25 cellular contexts compared by ENCODE assay signal in the genomic region with DNA sequence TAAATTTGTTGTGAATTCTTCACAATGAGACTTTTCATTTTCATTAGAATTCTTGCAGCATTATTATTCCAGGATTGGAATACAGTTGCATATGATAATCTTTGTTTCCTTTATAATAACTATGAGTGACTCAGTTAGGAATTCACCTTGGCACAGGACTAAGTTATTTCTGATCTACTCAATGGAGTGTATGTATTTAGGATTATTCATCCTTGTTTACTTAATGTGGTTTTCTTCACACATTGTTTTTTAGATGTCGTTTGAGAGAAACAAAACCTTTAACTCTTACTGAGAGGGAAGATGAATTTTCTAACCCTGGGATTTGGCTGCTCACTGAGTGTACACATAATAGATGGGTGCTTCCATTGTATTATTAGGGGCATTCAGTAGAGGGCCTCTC.
"Had no signal": no experiment of that assay in that cellular context is flagged by ENCODE, and none has a peak within 500 bp of the region (broad histone marks: within the 10 kb centered on the region; RNA-seq: fewer than 3 reads in every experiment).

No MANE protein-coding gene starts in this region.

- DNase-seq: cortex of kidney; effector memory CD4-positive, alpha-beta T cell; foreskin melanocyte; head of caudate nucleus; left colon; left ventricle myocardium superior; mucosa of descending colon; naive thymus-derived CD8-positive, alpha-beta T cell; psoas muscle; retina; right lobe of liver; spleen; stimulated activated CD4-positive, alpha-beta T cell treated with anti-CD3 and anti-CD28 coated beads, Interleukin-15, amount 100 ng/mL, for 24 hours; stimulated activated CD4-positive, alpha-beta T cell treated with anti-CD3 and anti-CD28 coated beads, Interleukin-1b, Interleukin-23, amount 100 ng/mL, for 48 hours; stimulated activated CD4-positive, alpha-beta T cell treated with anti-CD3 and anti-CD28 coated beads, Interleukin-4, amount 100 ng/mL, for 24 hours; stimulated activated naive B cell treated with anti-CD40 and anti-IgM and Interleukin-4, amounts not matched to agents 10 μg/mL and 1 μg/mL and 100 μg/mL, for 72 hours; stimulated activated naive CD8-positive, alpha-beta T cell treated with anti-CD3 and anti-CD28 coated beads, Interleukin-15, amount 100 ng/mL, for 72 hours; testis; upper lobe of right lung had no signal

- H3K27ac Mint-ChIP-seq: naive thymus-derived CD8-positive, alpha-beta T cell; stimulated activated naive B cell treated with anti-CD40 and anti-IgM and Interleukin-4, amounts not matched to agents 10 μg/mL and 1 μg/mL and 100 μg/mL, for 72 hours; stimulated activated naive CD8-positive, alpha-beta T cell treated with anti-CD3 and anti-CD28 coated beads, Interleukin-15, amount 100 ng/mL, for 72 hours had no signal

- H3K4me2 ChIP-seq: hepatocyte had no signal

- H3K27ac ChIP-seq: epithelial cell of prostate, esophagus muscularis mucosa, hepatocyte, neutrophil, psoas muscle, right lobe of liver, spleen, testis, tibial nerve, upper lobe of right lung, vagina had no signal

- H3K79me2 ChIP-seq: hepatocyte had no signal

- H3K36me3 Mint-ChIP-seq: naive thymus-derived CD8-positive, alpha-beta T cell; stimulated activated naive B cell treated with anti-CD40 and anti-IgM and Interleukin-4, amounts not matched to agents 10 μg/mL and 1 μg/mL and 100 μg/mL, for 72 hours had no signal

- H3K9me3 ChIP-seq: esophagus muscularis mucosa, mucosa of descending colon, neutrophil, psoas muscle, right lobe of liver, testis, tibial nerve, upper lobe of right lung, vagina had no signal

- H3K27me3 Mint-ChIP-seq: naive thymus-derived CD8-positive, alpha-beta T cell; stimulated activated naive B cell treated with anti-CD40 and anti-IgM and Interleukin-4, amounts not matched to agents 10 μg/mL and 1 μg/mL and 100 μg/mL, for 72 hours; stimulated activated naive CD8-positive, alpha-beta T cell treated with anti-CD3 and anti-CD28 coated beads, Interleukin-15, amount 100 ng/mL, for 72 hours had no signal

- H3K4me3 ChIP-seq: esophagus muscularis mucosa, hepatocyte, mucosa of descending colon, psoas muscle, right lobe of liver, spleen, testis, tibial nerve, upper lobe of right lung, vagina had no signal

- ATAC-seq: left colon; left ventricle myocardium superior; mucosa of descending colon; naive thymus-derived CD8-positive, alpha-beta T cell; psoas muscle; right lobe of liver; stimulated activated naive B cell treated with anti-CD40 and anti-IgM and Interleukin-4, amounts not matched to agents 10 μg/mL and 1 μg/mL and 100 μg/mL, for 72 hours; stimulated activated naive CD8-positive, alpha-beta T cell treated with anti-CD3 and anti-CD28 coated beads, Interleukin-15, amount 100 ng/mL, for 72 hours; upper lobe of right lung had no signal

- H3K4me1 ChIP-seq: esophagus muscularis mucosa, psoas muscle, right lobe of liver, spleen, testis, tibial nerve, upper lobe of right lung, vagina had no signal

- H3K27me3 ChIP-seq: esophagus muscularis mucosa, hepatocyte, neutrophil, right lobe of liver, spleen, testis, tibial nerve, upper lobe of right lung, vagina had no signal

- H3K4me1 Mint-ChIP-seq: naive thymus-derived CD8-positive, alpha-beta T cell; stimulated activated naive B cell treated with anti-CD40 and anti-IgM and Interleukin-4, amounts not matched to agents 10 μg/mL and 1 μg/mL and 100 μg/mL, for 72 hours; stimulated activated naive CD8-positive, alpha-beta T cell treated with anti-CD3 and anti-CD28 coated beads, Interleukin-15, amount 100 ng/mL, for 72 hours had no signal

- H3K4me3 Mint-ChIP-seq: naive thymus-derived CD8-positive, alpha-beta T cell; stimulated activated naive B cell treated with anti-CD40 and anti-IgM and Interleukin-4, amounts not matched to agents 10 μg/mL and 1 μg/mL and 100 μg/mL, for 72 hours; stimulated activated naive CD8-positive, alpha-beta T cell treated with anti-CD3 and anti-CD28 coated beads, Interleukin-15, amount 100 ng/mL, for 72 hours had no signal

- H2AFZ ChIP-seq: hepatocyte had no signal

- H3K36me3 ChIP-seq: esophagus muscularis mucosa, neutrophil, right lobe of liver, spleen, tibial nerve, upper lobe of right lung, vagina had no signal
